In genomic region chr1:114262314-114262960, GRCh38 we compare ENCODE assay signal across 18 cellular contexts.
A peak's percentile ranks its signal among the peaks of the same experiment; 100 is the strongest.
DNase-seq lines count a peak whose midpoint lies in the region; FAIRE-seq and TF ChIP-seq lines count a peak whose summit lies in the region.
"Had no signal": no experiment of that assay in that cellular context is flagged by ENCODE, and none has a peak within 500 bp of the region (broad histone marks: within the 10 kb centered on the region; RNA-seq: fewer than 3 reads in every experiment).

No MANE protein-coding gene starts in this region.

- FAIRE-seq in H1 (lab: Jason Lieb, UNC): no peak
- FAIRE-seq: GM12891, H54 had no signal

- H2AK5ac ChIP-seq in H1 (ENCODE audit: low read depth, low read length): no peak overlapping the region

- H2BK5ac ChIP-seq in H1 (ENCODE audit: low read depth, low read length): no peak overlapping the region

- H3K9me3 ChIP-seq in H1 (ENCODE audit: insufficient read depth in 2 of 2, low read depth in 1 of 2, low read length in 1 of 2) (no peaks in the 10 kb centered on the region), parathyroid adenoma (ENCODE audit: control insufficient read depth, low read length) (no peaks in the 10 kb centered on the region), BE2C (no peaks in the 10 kb centered on the region)

- H3K27ac ChIP-seq in H1 (ENCODE audit: low read depth, low read length) (no peak overlapping the region), parathyroid adenoma (no peak overlapping the region)
- H3K27ac ChIP-seq: HL-60 had no signal

- no peaks in the 10 kb centered on the region; a peak in 1 of 7 replicates for H3K4me1 ChIP-seq in H1 (replicated peaks in 1 of 4; ENCODE audit: control insufficient read depth in 3 of 4, insufficient read depth in 4 of 4, low read length in 3 of 4)
- H3K4me1 ChIP-seq in parathyroid adenoma: no peaks in the 10 kb centered on the region
- no peaks in the 10 kb centered on the region for H3K4me1 ChIP-seq in BE2C

- WGBS in H1 (ENCODE audit: extremely low coverage in 1 of 2, insufficient coverage in 1 of 2, insufficient read length in 1 of 2, insufficient replicate concordance in 2 of 2, low coverage in 1 of 2, low lambda C conversion rate in 2 of 2, missing lambda C conversion rate in 1 of 2), 2 experiments: 94% methylated on average over 7 of the region's 7 CpGs; no CpG with 5 or more reads in 1 of the 2 experiments

- CTCF ChIA-PET in H1 (lab: Charles Lee; ENCODE audit: partially characterized antibody): interaction anchor here (1.2 kb wide), 1 partner anchor 85 kb away, joined by 3 read pairs; no protein-coding TSS in a partner anchor

- H3K9ac ChIP-seq in H1 (replicated peaks in 1 of 4; ENCODE audit: extremely low read depth in 1 of 4, low read depth in 3 of 4, low read length in 3 of 4): no peak overlapping the region
- no peak overlapping the region for H3K9ac ChIP-seq in parathyroid adenoma

- no peak overlapping the region for H2BK15ac ChIP-seq in H1 (ENCODE audit: low read length)

- H4K5ac ChIP-seq in H1 (ENCODE audit: insufficient read length, low read depth, low read length): no peak overlapping the region

- no peak for TF ChIP-seq CTCF in H1 (IDR thresholded peaks at IDR 0.05; ENCODE audit: control extremely low read depth in 1 of 3, insufficient read depth in 1 of 3, low read depth in 1 of 3, low read length in 3 of 3)
- no peak for TF ChIP-seq CTCF in parathyroid adenoma (IDR thresholded peaks at IDR 0.05)
- no peak for TF ChIP-seq CTCF in BE2C (IDR thresholded peaks at IDR 0.05; ENCODE audit: low read depth, low read length)

- H3K27me3 ChIP-seq in H1 (replicated peaks in 1 of 4; ENCODE audit: control insufficient read depth in 3 of 4, extremely low read depth in 1 of 4, insufficient read depth in 3 of 4, low read length in 3 of 4): peaks cover 0 to 3% (median 0%) of the 10 kb centered on the region in 4 experiments; a peak in 2 of 7 replicates
- H3K27me3 ChIP-seq in parathyroid adenoma (ENCODE audit: control insufficient read depth, insufficient read depth, low read length): no peaks in the 10 kb centered on the region
- 0 out of 2 replicates have a peak, but pooled peaks cover 3% of the 10 kb centered on the region for H3K27me3 ChIP-seq in BE2C

- H3K79me2 ChIP-seq in H1 (ENCODE audit: control insufficient read depth in 1 of 2, insufficient read depth in 2 of 2, low read length in 2 of 2) (no peaks in the 10 kb centered on the region), parathyroid adenoma (no peaks in the 10 kb centered on the region)

- H3K23me2 ChIP-seq in H1 (ENCODE audit: low read depth, low read length): no peaks in the 10 kb centered on the region

- TF ChIP-seq RAD21 in H1 (IDR thresholded peaks at IDR 0.05 in 1 of 2, conservative IDR thresholded peaks at IDR 0.05 in 1 of 2; ENCODE audit: low read depth in 2 of 2, low read length in 2 of 2): no peak

- no peak overlapping the region for H3K14ac ChIP-seq in H1 (ENCODE audit: insufficient read length)

- H3K4me2 ChIP-seq in H1 (ENCODE audit: insufficient read depth in 1 of 2, low read depth in 2 of 2, low read length in 2 of 2) (no peak overlapping the region), parathyroid adenoma (ENCODE audit: low read length) (no peak overlapping the region)

- H3K23ac ChIP-seq in H1 (ENCODE audit: insufficient read length): no peak overlapping the region

- no peaks in the 10 kb centered on the region for H3K79me1 ChIP-seq in H1 (ENCODE audit: low read depth, low read length)

- POLR2A ChIA-PET in H1 (lab: Charles Lee; ENCODE audit: partially characterized antibody): no interaction called here

- no peak overlapping the region for H4K91ac ChIP-seq in H1 (replicated peaks; ENCODE audit: insufficient read length, low read length)

- no peak overlapping the region for H3K56ac ChIP-seq in H1 (replicated peaks; ENCODE audit: insufficient read length, low read depth, low read length)

- no peak overlapping the region for H2BK12ac ChIP-seq in H1 (ENCODE audit: low read depth, low read length)

- no peak overlapping the region for H3K4ac ChIP-seq in H1 (replicated peaks; ENCODE audit: insufficient read length, low read depth, low read length)

- H2BK20ac ChIP-seq in H1 (ENCODE audit: low read length): no peak overlapping the region

- no peak for TF ChIP-seq EP300 in H1 (IDR thresholded peaks at IDR 0.05; ENCODE audit: borderline replicate concordance in 1 of 2, low read depth in 2 of 2, low read length in 2 of 2)

- H2BK120ac ChIP-seq in H1 (replicated peaks; ENCODE audit: low read depth, low read length): no peak overlapping the region

- H2AFZ ChIP-seq in H1 (ENCODE audit: low read length) (0 out of 2 replicates have a peak overlapping the region, but pooled peaks have one; percentile 25), parathyroid adenoma (peak overlapping the region; percentile 17)

- H3K4me3 ChIP-seq in H1 (ENCODE audit: extremely low read depth in 1 of 4, insufficient read depth in 2 of 4, low read depth in 3 of 4, low read length in 4 of 4) (no peak overlapping the region), parathyroid adenoma (ENCODE audit: low read depth, low read length) (no peak overlapping the region), BE2C (ENCODE audit: low read depth, low read length) (no peak overlapping the region)

- H4K8ac ChIP-seq in H1 (ENCODE audit: extremely low read depth, insufficient read depth, low read length): no peak overlapping the region

- no peaks in the 10 kb centered on the region for H4K20me1 ChIP-seq in H1 (replicated peaks in 1 of 2; ENCODE audit: control insufficient read depth in 1 of 2, insufficient read depth in 2 of 2, low read length in 2 of 2)

- H3K18ac ChIP-seq in H1 (ENCODE audit: extremely low read depth, low read length): no peak overlapping the region

- TF ChIP-seq POLR2A in H1 (IDR thresholded peaks at IDR 0.05; ENCODE audit: control extremely low read depth in 1 of 2, low read depth in 2 of 2, low read length in 2 of 2): no peak

- DNase-seq in H1 (ENCODE audit: low read depth in 1 of 2, low spot score in 2 of 2): no peak
- DNase-seq in left kidney (ENCODE audit: low read depth, low spot score): peak; percentile 59
- DNase-seq in BE2C: no peak
- DNase-seq in activated effector memory CD4-positive, alpha-beta T cell treated with Interleukin-2 at 50 U/mL for 16 hours: no peak
- DNase-seq in dedifferentiated amniotic fluid mesenchymal stem cell (ENCODE audit: extremely low spot score): no peak
- DNase-seq in HuH-7 (ENCODE audit: low spot score): no peak
- DNase-seq: AML-193; C1 segment of cervical spinal cord; Calu3; CD4-positive, alpha-beta T cell; DMS 273 treated with DMSO at 0.1 percent for 48 hours; DMS79; IMR-90; KBM-7 had no signal

- H3K36me3 ChIP-seq in H1 (ENCODE audit: control insufficient read depth in 2 of 4, insufficient read depth in 4 of 4, low read length in 3 of 4) (no peaks in the 10 kb centered on the region), parathyroid adenoma (ENCODE audit: control insufficient read depth, insufficient read depth, low read length) (no peaks in the 10 kb centered on the region), BE2C (no peaks in the 10 kb centered on the region)

TF ChIP-seq in H1, 55 proteins besides CTCF, POLR2A, EP300 and RAD21:
- TF ChIP-seq JUN (IDR thresholded peaks at IDR 0.05; ENCODE audit: low read depth, low read length) (no peak), NANOG (IDR thresholded peaks at IDR 0.05; ENCODE audit: insufficient read depth, low read depth, low read length, poor library complexity, severe bottlenecking) (no peak), KDM4A (IDR thresholded peaks at IDR 0.05; ENCODE audit: low read depth, low read length, severe bottlenecking) (no peak), ATF3 (IDR thresholded peaks at IDR 0.05; ENCODE audit: insufficient read depth, low read depth, low read length) (no peak), CHD2 (IDR thresholded peaks at IDR 0.05; ENCODE audit: low read length) (no peak), HDAC2 (IDR thresholded peaks at IDR 0.05; ENCODE audit: borderline replicate concordance in 1 of 2, low read depth in 2 of 2, low read length in 2 of 2) (no peak), EGR1 (IDR thresholded peaks at IDR 0.05; ENCODE audit: borderline replicate concordance, low read depth, low read length) (no peak), JUND (IDR thresholded peaks at IDR 0.05; ENCODE audit: low read length) (no peak), GABPA (IDR thresholded peaks at IDR 0.05; ENCODE audit: borderline replicate concordance, insufficient read depth, low read length) (no peak), SIX5 (IDR thresholded peaks at IDR 0.05; ENCODE audit: low read depth, low read length) (no peak), POLR2AphosphoS5 (IDR thresholded peaks at IDR 0.05; ENCODE audit: low read depth, low read length) (no peak), FOSL1 (IDR thresholded peaks at IDR 0.05; ENCODE audit: insufficient read depth, low read depth, low read length) (no peak), KDM5A (IDR thresholded peaks at IDR 0.05; ENCODE audit: low read length) (no peak), NRF1 (IDR thresholded peaks at IDR 0.05; ENCODE audit: low read depth, low read length) (no peak), PHF8 (conservative IDR thresholded peaks at IDR 0.05; ENCODE audit: low read depth, low read length) (no peak), TAF1 (IDR thresholded peaks at IDR 0.05; ENCODE audit: low read depth, low read length) (no peak), RXRA (IDR thresholded peaks at IDR 0.05; ENCODE audit: insufficient read depth, low read depth, low read length) (no peak), POU5F1 (IDR thresholded peaks at IDR 0.05; ENCODE audit: low read depth, low read length) (no peak), BRCA1 (IDR thresholded peaks at IDR 0.05; ENCODE audit: low read depth, low read length) (no peak)
